Comparison of ENCODE assay signal across 12 cellular contexts in the genomic region with DNA sequence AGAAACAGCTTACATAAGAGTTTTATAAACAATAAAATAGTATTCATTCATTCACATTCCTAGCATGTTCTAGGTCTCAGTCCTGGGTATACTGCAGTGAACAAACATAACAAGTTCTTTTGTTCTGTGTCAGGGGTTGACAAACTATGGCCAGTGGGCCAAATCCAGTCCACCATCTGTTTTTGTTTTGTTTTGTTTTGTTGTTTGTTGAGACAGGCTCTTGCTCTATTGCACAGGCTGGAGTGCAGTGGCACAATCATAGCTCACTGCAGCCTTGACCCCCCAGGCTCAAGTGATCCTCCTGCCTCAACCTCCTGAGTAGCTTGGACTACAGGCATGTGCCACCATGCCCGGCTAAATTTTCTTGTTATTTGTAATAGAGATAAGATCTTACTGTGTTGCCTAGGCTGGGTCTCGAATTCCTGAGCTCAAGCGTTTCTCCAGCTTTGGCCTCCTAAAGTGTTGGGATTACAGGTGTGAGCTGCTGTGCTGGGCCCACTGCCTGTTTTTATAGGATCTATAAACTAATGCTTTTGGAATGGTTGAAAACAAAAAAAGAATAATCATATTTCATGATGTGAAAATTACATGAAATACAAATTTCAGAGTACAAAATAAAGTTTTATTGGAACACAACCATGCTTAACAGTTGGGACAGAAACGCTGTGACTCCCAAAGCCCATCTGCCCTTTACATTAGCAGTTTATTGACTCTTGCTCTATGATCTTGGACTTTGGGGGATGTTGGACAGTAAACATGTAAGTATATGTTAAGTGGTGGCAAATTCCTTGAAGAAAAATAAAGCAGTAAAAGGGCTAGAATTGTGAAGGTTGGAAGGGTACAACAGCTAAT. TPM values are rescaled to one million over a fixed set of nuclear protein-coding genes. Genes with fewer than 3 reads are reported as not detected.
DNase-seq lines count a peak whose midpoint lies in the region; ATAC-seq and FAIRE-seq lines count a peak whose summit lies in the region.
"Had no signal": no experiment of that assay in that cellular context is flagged by ENCODE, and none has a peak within 500 bp of the region (broad histone marks: within the 10 kb centered on the region; RNA-seq: fewer than 3 reads in every experiment).

No MANE protein-coding gene starts in this region.

- H3K4me3 Mint-ChIP-seq in stimulated activated naive B cell treated with anti-CD40 and anti-IgM and Interleukin-4, amounts not matched to agents 10 μg/mL and 1 μg/mL and 100 μg/mL, for 72 hours, result no peak overlapping the region
- H3K4me3 Mint-ChIP-seq in activated CD4-positive, alpha-beta memory T cell treated with anti-CD3 and anti-CD28 coated beads for 36 hours, result no peak overlapping the region

- no peak for ATAC-seq in stimulated activated naive B cell treated with anti-CD40 and anti-IgM and Interleukin-4, amounts not matched to agents 10 μg/mL and 1 μg/mL and 100 μg/mL, for 72 hours (replicated peaks)
- no peak for ATAC-seq in activated CD4-positive, CD25-positive, alpha-beta regulatory T cell treated with anti-CD3 and anti-CD28 coated beads, Interleukin-2, amount 50 U/mL, for 24 hours
- ATAC-seq: left lobe of liver had no signal

- no peaks in the 10 kb centered on the region for H3K9me3 Mint-ChIP-seq in stimulated activated naive B cell treated with anti-CD40 and anti-IgM and Interleukin-4, amounts not matched to agents 10 μg/mL and 1 μg/mL and 100 μg/mL, for 72 hours
- H3K9me3 Mint-ChIP-seq in activated CD4-positive, alpha-beta memory T cell treated with anti-CD3 and anti-CD28 coated beads for 36 hours, result no peaks in the 10 kb centered on the region

- H3K27ac Mint-ChIP-seq in stimulated activated naive B cell treated with anti-CD40 and anti-IgM and Interleukin-4, amounts not matched to agents 10 μg/mL and 1 μg/mL and 100 μg/mL, for 72 hours, result peak overlapping the region; percentile 75
- no peak overlapping the region for H3K27ac Mint-ChIP-seq in activated CD4-positive, alpha-beta memory T cell treated with anti-CD3 and anti-CD28 coated beads for 36 hours

- POLR2A ChIA-PET in activated CD4-positive, alpha-beta memory T cell treated with anti-CD3 and anti-CD28 coated beads for 36 hours (lab: Charles Lee), result interaction anchor here (1.1 kb wide), 1 partner anchor 15 kb away, joined by 4 read pairs; no protein-coding TSS in a partner anchor

- no peaks in the 10 kb centered on the region for H3K27me3 Mint-ChIP-seq in stimulated activated naive B cell treated with anti-CD40 and anti-IgM and Interleukin-4, amounts not matched to agents 10 μg/mL and 1 μg/mL and 100 μg/mL, for 72 hours
- no peaks in the 10 kb centered on the region for H3K27me3 Mint-ChIP-seq in activated CD4-positive, alpha-beta memory T cell treated with anti-CD3 and anti-CD28 coated beads for 36 hours

- peaks cover 18 to 24% of the 10 kb centered on the region in 2 donors for H3K36me3 Mint-ChIP-seq in stimulated activated naive B cell treated with anti-CD40 and anti-IgM and Interleukin-4, amounts not matched to agents 10 μg/mL and 1 μg/mL and 100 μg/mL, for 72 hours
- peaks cover 10% of the 10 kb centered on the region for H3K36me3 Mint-ChIP-seq in activated CD4-positive, alpha-beta memory T cell treated with anti-CD3 and anti-CD28 coated beads for 36 hours

- H3K4me1 Mint-ChIP-seq in stimulated activated naive B cell treated with anti-CD40 and anti-IgM and Interleukin-4, amounts not matched to agents 10 μg/mL and 1 μg/mL and 100 μg/mL, for 72 hours, result peaks cover 26 to 56% of the 10 kb centered on the region in 2 donors
- H3K4me1 Mint-ChIP-seq in activated CD4-positive, alpha-beta memory T cell treated with anti-CD3 and anti-CD28 coated beads for 36 hours (ENCODE audit: low read depth), result peaks cover 59% of the 10 kb centered on the region

- no peak for FAIRE-seq in frontal cortex (lab: Jason Lieb, UNC)

- CTCF ChIA-PET in activated CD4-positive, alpha-beta memory T cell treated with anti-CD3 and anti-CD28 coated beads for 36 hours (lab: Charles Lee), result interaction anchor here (1.0 to 2.0 kb wide), 7 partner anchors 13 to 435 kb away, joined by 3 to 5 read pairs (median 3); partner anchors contain the start of genes LRIG2, MOV10 and PPM1J

- DNase-seq in DMS 273 (lab: John Stamatoyannopoulos, UW; ENCODE audit: unreplicated experiment) (peak; percentile 17), DMS 273 treated with DMSO at 0.1 percent for 48 hours (lab: John Stamatoyannopoulos, UW) (no peak), amniotic epithelial cell (ENCODE audit: low read depth) (peak; percentile 38), frontal cortex (ENCODE audit: low spot score in 2 of 2) (peak; percentile 31 to 39), HuH-7 (ENCODE audit: low spot score) (no peak)
- DNase-seq in stimulated activated naive B cell treated with anti-CD40 and anti-IgM and Interleukin-4, amounts not matched to agents 10 μg/mL and 1 μg/mL and 100 μg/mL, for 72 hours, result no peak
- DNase-seq in activated CD4-positive, alpha-beta memory T cell treated with anti-CD3 and anti-CD28 coated beads for 36 hours, result no peak
- DNase-seq: 8988T; NCI-H1092 treated with DMSO at 0.1 percent for 48 hours; stimulated activated CD4-positive, alpha-beta T cell treated with anti-CD3 and anti-CD28 coated beads, Interleukin-4, amount 100 ng/mL, for 1 hour had no signal

- intact Hi-C loops in activated CD4-positive, alpha-beta memory T cell treated with anti-CD3 and anti-CD28 coated beads for 36 hours (cut with micrococcal nuclease), result loop anchor here (2.0 kb wide), 1 partner anchor 19 kb away; the partner anchor contains the start of genes CAPZA1 and ST7L

RNA-seq across cellular contexts. Expression of gene CAPZA1, which starts 17.9 kb away (rescaled TPM):
- total RNA-seq in frontal cortex, result 90.9 TPM
- total RNA-seq in activated CD4-positive, alpha-beta memory T cell treated with anti-CD3 and anti-CD28 coated beads for 36 hours, result 100 to 1,000 TPM; 261 to 274 TPM

RNA-seq across cellular contexts. Expression of gene ST7L, which starts 18.5 kb away (rescaled TPM):
- 35.9 TPM for total RNA-seq in frontal cortex
- 10 to 100 TPM; 11.2 to 15.4 TPM for total RNA-seq in activated CD4-positive, alpha-beta memory T cell treated with anti-CD3 and anti-CD28 coated beads for 36 hours

RNA-seq across cellular contexts. Expression of gene MOV10, which starts 37.0 kb away (rescaled TPM):
- 5.3 TPM for total RNA-seq in frontal cortex
- 10 to 100 TPM; 57.7 to 63.1 TPM for total RNA-seq in activated CD4-positive, alpha-beta memory T cell treated with anti-CD3 and anti-CD28 coated beads for 36 hours

Comparison
In these comparisons a context has a peak if more than half of its experiments do, and no peak if none do; other contexts are left out.
1. DNase-seq: peak in DMS 273 (single experiment), amniotic epithelial cell (single experiment) and frontal cortex (2 of 2); none in DMS 273 treated with DMSO at 0.1 percent for 48 hours (single experiment), stimulated activated naive B cell treated with anti-CD40 and anti-IgM and Interleukin-4, amounts not matched to agents 10 μg/mL and 1 μg/mL and 100 μg/mL, for 72 hours (single experiment), activated CD4-positive, alpha-beta memory T cell treated with anti-CD3 and anti-CD28 coated beads for 36 hours (single experiment) and HuH-7 (single experiment).